Comparison of ENCODE assay signal across 1 cellular context in genomic region chr20:60559462-60559861, GRCh38.
TF ChIP-seq lines count a peak whose summit lies in the region.

No MANE protein-coding gene starts in this region.

TF ChIP-seq in GM23338, 12 proteins besides CTCF, POLR2A, EP300 and RAD21 (continued from another document):
- TF ChIP-seq REST (IDR thresholded peaks at IDR 0.05; ENCODE audit: unreplicated experiment) = no peak
- TF ChIP-seq CREB1 (CRISPR knock-in tag; IDR thresholded peaks at IDR 0.05; ENCODE audit: low read depth) = no peak
- no peak for TF ChIP-seq ETS1 (IDR thresholded peaks at IDR 0.05)
- TF ChIP-seq ZNF331 (CRISPR knock-in tag; IDR thresholded peaks at IDR 0.05; ENCODE audit: low read depth) = no peak
- no peak for TF ChIP-seq POLR2AphosphoS5 (IDR thresholded peaks at IDR 0.05; ENCODE audit: low read depth)
- no peak for TF ChIP-seq EZH2phosphoT487 (IDR thresholded peaks at IDR 0.05; ENCODE audit: unreplicated experiment)
- no peak for TF ChIP-seq STAT1 (IDR thresholded peaks at IDR 0.05; ENCODE audit: unreplicated experiment)
